Comparison of ENCODE assay signal across 8 cellular contexts in the genomic region with DNA sequence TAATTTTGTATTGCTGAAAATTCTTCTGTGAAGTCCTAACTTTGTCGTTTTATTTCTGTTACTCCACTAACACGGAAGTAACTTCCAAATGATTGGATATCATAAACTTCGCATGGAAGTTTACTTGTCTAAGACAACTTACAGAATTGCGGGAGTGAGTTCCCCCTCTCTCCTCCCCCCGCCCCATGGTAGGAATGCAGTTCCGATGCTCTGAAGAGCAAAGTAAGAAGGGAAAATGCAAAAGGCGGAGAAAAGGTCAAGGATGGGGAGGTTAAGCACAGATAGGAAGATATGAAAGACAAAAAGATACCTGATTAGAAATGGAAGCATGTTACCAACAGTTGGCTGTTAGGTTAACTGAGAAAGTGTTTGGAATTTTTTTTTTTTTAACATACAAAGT. TPM values are rescaled to one million over a fixed set of nuclear protein-coding genes. Genes with fewer than 3 reads are reported as not detected.
A peak's percentile ranks its signal among the peaks of the same experiment; 100 is the strongest.
DNase-seq lines count a peak whose midpoint lies in the region; ATAC-seq and TF ChIP-seq lines count a peak whose summit lies in the region.

No MANE protein-coding gene starts in this region.

- peaks cover 19% of the 10 kb centered on the region for H3K36me3 ChIP-seq in lower lobe of right lung

- H3K4me1 ChIP-seq in lower lobe of right lung = peaks cover 35% of the 10 kb centered on the region

- H3K27ac Mint-ChIP-seq in brain = peak overlapping the region; percentile 76 to 99 (median 92)

- intact Hi-C loops in lower lobe of right lung (cut with DNase I) = no loop called here

- ATAC-seq in lower lobe of right lung (no peak), HG03280 (IDR thresholded peaks at IDR 0.05; ENCODE audit: unreplicated experiment) (no peak), HG03108 (IDR thresholded peaks at IDR 0.05; ENCODE audit: unreplicated experiment) (no peak)

- peaks cover 37% of the 10 kb centered on the region for H3K4me1 Mint-ChIP-seq in brain

- H3K27ac ChIP-seq in 22Rv1 (peak overlapping the region; percentile 87), lower lobe of right lung (no peak overlapping the region)

- H3K9me3 Mint-ChIP-seq in brain = peaks cover 0 to 10% (median 6%) of the 10 kb centered on the region in 5 experiments

- peaks cover 21% of the 10 kb centered on the region for H3K27me3 Mint-ChIP-seq in brain

- H3K27me3 ChIP-seq in lower lobe of right lung (ENCODE audit: low read depth) = no peaks in the 10 kb centered on the region

- no peaks in the 10 kb centered on the region for H3K9me3 ChIP-seq in lower lobe of right lung

- peak overlapping the region; percentile 91 to 100 (median 93) for H3K4me3 Mint-ChIP-seq in brain

- peak overlapping the region; percentile 82 for H3K4me3 ChIP-seq in lower lobe of right lung

- TF ChIP-seq CTCF in 22Rv1 (IDR thresholded peaks at IDR 0.05) (no peak), brain (conservative IDR thresholded peaks at IDR 0.05) (no peak), lower lobe of right lung (IDR thresholded peaks at IDR 0.05) (no peak)

- peak; percentile 39 for DNase-seq in HT-29 (ENCODE audit: low spot score)
- DNase-seq in lower lobe of right lung = no peak
- DNase-seq in DMS153 (lab: John Stamatoyannopoulos, UW) = no peak
- no peak for DNase-seq in NCI-H146 treated with DMSO at 0.1 percent for 48 hours (lab: John Stamatoyannopoulos, UW; ENCODE audit: unreplicated experiment)

- H3K36me3 Mint-ChIP-seq in brain = peaks cover 44% of the 10 kb centered on the region

RNA-seq across cellular contexts. Expression of a gene that starts 1.3 kb away (rescaled TPM):
- total RNA-seq in HT-29 (2014; rRNA removed; shearing (Covaris generic)) = 305 and 325 TPM in 2 replicates
- 106 TPM for polyA plus RNA-seq in brain (ENCODE audit: insufficient read depth, low read depth, low replicate concordance)
- 162 TPM for total RNA-seq in lower lobe of right lung
